Comparison of ENCODE assay signal across 8 cellular contexts in genomic region chr16:69384974-69385373, GRCh38. TPM values are rescaled to one million over a fixed set of nuclear protein-coding genes. Genes with fewer than 3 reads are reported as not detected.
DNase-seq lines count a peak whose midpoint lies in the region; ATAC-seq, FAIRE-seq and TF ChIP-seq lines count a peak whose summit lies in the region.

No MANE protein-coding gene starts in this region.

- no peaks in the 10 kb centered on the region for H3K9me3 ChIP-seq in SJSA1 (replicated peaks)

- TF ChIP-seq CTCF in fibroblast of mammary gland (conservative IDR thresholded peaks at IDR 0.05; ENCODE audit: control insufficient read depth, insufficient read depth, low read depth, low read length), result no peak

- no peak for FAIRE-seq in GM12891 (lab: Jason Lieb, UNC)

- no peak for ATAC-seq in HG03108 (IDR thresholded peaks at IDR 0.05; ENCODE audit: unreplicated experiment)
- no peak for ATAC-seq in HG03354 (IDR thresholded peaks at IDR 0.05; ENCODE audit: poor library complexity, severe bottlenecking, unreplicated experiment)

- H3K36me3 ChIP-seq in SJSA1, result peaks cover 55% of the 10 kb centered on the region
- peaks cover 7% of the 10 kb centered on the region for H3K36me3 ChIP-seq in rectal smooth muscle tissue (ENCODE audit: control insufficient read depth, insufficient read depth, low read length)

- no peak for TF ChIP-seq POLR2A in GM12891 (IDR thresholded peaks at IDR 0.05; ENCODE audit: low read depth, low read length)

- H3K27me3 ChIP-seq in SJSA1 (replicated peaks), result no peaks in the 10 kb centered on the region
- H3K27me3 ChIP-seq in rectal smooth muscle tissue (ENCODE audit: control insufficient read depth, insufficient read depth, low read length), result no peaks in the 10 kb centered on the region

- peak in 1 of 2 experiments; percentile 13 for DNase-seq in SJSA1 (ENCODE audit: low read depth in 1 of 2, low spot score in 2 of 2)
- DNase-seq in fibroblast of mammary gland (ENCODE audit: low read depth), result no peak
- no peak for DNase-seq in activated CD4-positive, CD25-positive, alpha-beta regulatory T cell (lab: John Stamatoyannopoulos, UW)
- no peak for DNase-seq in GM12891 (ENCODE audit: insufficient read length, low spot score)

- peak overlapping the region; percentile 56 for H3K9ac ChIP-seq in rectal smooth muscle tissue (ENCODE audit: low read length)

- peak overlapping the region; percentile 99 for H3K4me3 ChIP-seq in GM08714 (ENCODE audit: low read length)
- peak overlapping the region; percentile 89 for H3K4me3 ChIP-seq in SJSA1
- H3K4me3 ChIP-seq in fibroblast of mammary gland (ENCODE audit: control insufficient read depth, low read depth, low read length), result peak overlapping the region; percentile 90
- H3K4me3 ChIP-seq in rectal smooth muscle tissue (ENCODE audit: low read length), result peak overlapping the region; percentile 87

- H3K27ac ChIP-seq in SJSA1, result peak overlapping the region; percentile 54
- peak overlapping the region; percentile 87 for H3K27ac ChIP-seq in rectal smooth muscle tissue (ENCODE audit: low read depth, low read length)

- peaks cover 26% of the 10 kb centered on the region for H3K4me1 ChIP-seq in SJSA1 (replicated peaks)
- H3K4me1 ChIP-seq in rectal smooth muscle tissue (ENCODE audit: control insufficient read depth, insufficient read depth, low read length), result peaks cover 4% of the 10 kb centered on the region

TF ChIP-seq in GM12891, 5 proteins besides CTCF, POLR2A, EP300 and RAD21:
- TF ChIP-seq TAF1 (IDR thresholded peaks at IDR 0.05; ENCODE audit: low read depth, low read length) (no peak), POU2F2 (IDR thresholded peaks at IDR 0.05; ENCODE audit: low read depth, low read length) (no peak), POLR2AphosphoS5 (IDR thresholded peaks at IDR 0.05; ENCODE audit: low read depth, low read length) (no peak), PAX5 (IDR thresholded peaks at IDR 0.05; ENCODE audit: insufficient read depth, low read length, severe bottlenecking) (no peak)

RNA-seq across cellular contexts. Expression of gene TERF2, which starts 0.8 kb away (rescaled TPM):
- 7.5 and 7.7 TPM in 2 replicates for total RNA-seq in SJSA1 (2014; rRNA removed; shearing (Covaris generic))
- 16.1 TPM for polyA plus RNA-seq in GM12891 (2012; ENCODE audit: low read depth, missing spikeins)

RNA-seq across cellular contexts. Expression of gene TMED6, which starts 33.4 kb away (rescaled TPM):
- total RNA-seq in SJSA1 (2014; rRNA removed; shearing (Covaris generic)), result 0.21 TPM in 1 of 2 replicates, not detected in the other
- 0.71 TPM for polyA plus RNA-seq in GM12891 (2012; ENCODE audit: low read depth, missing spikeins)

RNA-seq across cellular contexts. Expression of gene CYB5B, which starts 39.4 kb away (rescaled TPM):
- total RNA-seq in SJSA1 (2014; rRNA removed; shearing (Covaris generic)), result 58.3 and 102 TPM in 2 replicates
- polyA plus RNA-seq in GM12891 (2012; ENCODE audit: low read depth, missing spikeins), result 107 TPM

RNA-seq across cellular contexts. Expression of gene NIP7, which starts 45.4 kb away (rescaled TPM):
- total RNA-seq in SJSA1 (2014; rRNA removed; shearing (Covaris generic)), result 26.8 and 31.0 TPM in 2 replicates
- polyA plus RNA-seq in GM12891 (2012; ENCODE audit: low read depth, missing spikeins), result 26.6 TPM

RNA-seq across cellular contexts. Expression of gene COG8, which starts 45.6 kb away (rescaled TPM):
- 33.5 and 34.9 TPM in 2 replicates for total RNA-seq in SJSA1 (2014; rRNA removed; shearing (Covaris generic))
- polyA plus RNA-seq in GM12891 (2012; ENCODE audit: low read depth, missing spikeins), result 14.3 TPM
